1 cellular context compared by ENCODE assay signal in the genomic region with DNA sequence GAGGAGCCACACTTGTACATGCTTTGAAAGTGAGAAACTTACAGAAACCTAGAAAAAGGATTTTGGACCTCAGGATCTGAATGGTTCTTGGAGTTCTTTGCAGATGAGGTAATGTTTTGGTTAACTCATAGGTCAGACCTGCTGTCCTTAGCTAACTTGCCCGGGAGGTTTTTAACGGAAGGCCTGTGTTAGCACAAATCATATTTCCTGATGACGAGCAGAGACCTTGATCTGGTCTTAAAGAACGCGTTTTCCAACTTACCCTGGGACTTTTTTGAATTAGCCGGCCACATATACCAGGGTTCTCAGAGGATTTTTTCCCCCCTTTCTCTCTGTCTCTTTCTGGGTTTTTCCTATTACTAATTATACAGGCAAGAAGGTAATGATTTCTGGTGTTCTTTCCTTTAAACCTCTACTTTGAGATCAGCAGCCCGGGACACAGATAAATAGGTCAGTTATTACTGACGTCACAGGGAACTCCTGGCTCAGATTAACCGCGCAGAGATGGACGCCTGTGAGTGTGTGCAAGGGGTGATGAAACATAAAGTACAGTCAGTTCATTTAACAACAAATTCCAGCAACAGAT.
TF ChIP-seq lines count a peak whose summit lies in the region.

No MANE protein-coding gene starts in this region.

TF ChIP-seq in HepG2, 621 proteins besides CTCF, POLR2A, EP300 and RAD21 (continued from another document and continues in another):
- TF ChIP-seq, protein P1, sequence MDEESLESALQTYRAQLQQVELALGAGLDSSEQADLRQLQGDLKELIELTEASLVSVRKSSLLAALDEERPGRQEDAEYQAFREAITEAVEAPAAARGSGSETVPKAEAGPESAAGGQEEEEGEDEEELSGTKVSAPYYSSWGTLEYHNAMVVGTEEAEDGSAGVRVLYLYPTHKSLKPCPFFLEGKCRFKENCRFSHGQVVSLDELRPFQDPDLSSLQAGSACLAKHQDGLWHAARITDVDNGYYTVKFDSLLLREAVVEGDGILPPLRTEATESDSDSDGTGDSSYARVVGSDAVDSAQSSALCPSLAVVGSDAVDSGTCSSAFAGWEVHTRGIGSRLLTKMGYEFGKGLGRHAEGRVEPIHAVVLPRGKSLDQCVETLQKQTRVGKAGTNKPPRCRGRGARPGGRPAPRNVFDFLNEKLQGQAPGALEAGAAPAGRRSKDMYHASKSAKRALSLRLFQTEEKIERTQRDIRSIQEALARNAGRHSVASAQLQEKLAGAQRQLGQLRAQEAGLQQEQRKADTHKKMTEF (CRISPR knock-in tag; IDR thresholded peaks at IDR 0.05), result peak; percentile 45; the same call in 1 of the 2 replicates
- TF ChIP-seq, protein P2, sequence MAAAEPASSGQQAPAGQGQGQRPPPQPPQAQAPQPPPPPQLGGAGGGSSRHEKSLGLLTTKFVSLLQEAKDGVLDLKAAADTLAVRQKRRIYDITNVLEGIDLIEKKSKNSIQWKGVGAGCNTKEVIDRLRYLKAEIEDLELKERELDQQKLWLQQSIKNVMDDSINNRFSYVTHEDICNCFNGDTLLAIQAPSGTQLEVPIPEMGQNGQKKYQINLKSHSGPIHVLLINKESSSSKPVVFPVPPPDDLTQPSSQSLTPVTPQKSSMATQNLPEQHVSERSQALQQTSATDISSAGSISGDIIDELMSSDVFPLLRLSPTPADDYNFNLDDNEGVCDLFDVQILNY (CRISPR knock-in tag; conservative IDR thresholded peaks at IDR 0.05), result no peak
- TF ChIP-seq, protein P3, sequence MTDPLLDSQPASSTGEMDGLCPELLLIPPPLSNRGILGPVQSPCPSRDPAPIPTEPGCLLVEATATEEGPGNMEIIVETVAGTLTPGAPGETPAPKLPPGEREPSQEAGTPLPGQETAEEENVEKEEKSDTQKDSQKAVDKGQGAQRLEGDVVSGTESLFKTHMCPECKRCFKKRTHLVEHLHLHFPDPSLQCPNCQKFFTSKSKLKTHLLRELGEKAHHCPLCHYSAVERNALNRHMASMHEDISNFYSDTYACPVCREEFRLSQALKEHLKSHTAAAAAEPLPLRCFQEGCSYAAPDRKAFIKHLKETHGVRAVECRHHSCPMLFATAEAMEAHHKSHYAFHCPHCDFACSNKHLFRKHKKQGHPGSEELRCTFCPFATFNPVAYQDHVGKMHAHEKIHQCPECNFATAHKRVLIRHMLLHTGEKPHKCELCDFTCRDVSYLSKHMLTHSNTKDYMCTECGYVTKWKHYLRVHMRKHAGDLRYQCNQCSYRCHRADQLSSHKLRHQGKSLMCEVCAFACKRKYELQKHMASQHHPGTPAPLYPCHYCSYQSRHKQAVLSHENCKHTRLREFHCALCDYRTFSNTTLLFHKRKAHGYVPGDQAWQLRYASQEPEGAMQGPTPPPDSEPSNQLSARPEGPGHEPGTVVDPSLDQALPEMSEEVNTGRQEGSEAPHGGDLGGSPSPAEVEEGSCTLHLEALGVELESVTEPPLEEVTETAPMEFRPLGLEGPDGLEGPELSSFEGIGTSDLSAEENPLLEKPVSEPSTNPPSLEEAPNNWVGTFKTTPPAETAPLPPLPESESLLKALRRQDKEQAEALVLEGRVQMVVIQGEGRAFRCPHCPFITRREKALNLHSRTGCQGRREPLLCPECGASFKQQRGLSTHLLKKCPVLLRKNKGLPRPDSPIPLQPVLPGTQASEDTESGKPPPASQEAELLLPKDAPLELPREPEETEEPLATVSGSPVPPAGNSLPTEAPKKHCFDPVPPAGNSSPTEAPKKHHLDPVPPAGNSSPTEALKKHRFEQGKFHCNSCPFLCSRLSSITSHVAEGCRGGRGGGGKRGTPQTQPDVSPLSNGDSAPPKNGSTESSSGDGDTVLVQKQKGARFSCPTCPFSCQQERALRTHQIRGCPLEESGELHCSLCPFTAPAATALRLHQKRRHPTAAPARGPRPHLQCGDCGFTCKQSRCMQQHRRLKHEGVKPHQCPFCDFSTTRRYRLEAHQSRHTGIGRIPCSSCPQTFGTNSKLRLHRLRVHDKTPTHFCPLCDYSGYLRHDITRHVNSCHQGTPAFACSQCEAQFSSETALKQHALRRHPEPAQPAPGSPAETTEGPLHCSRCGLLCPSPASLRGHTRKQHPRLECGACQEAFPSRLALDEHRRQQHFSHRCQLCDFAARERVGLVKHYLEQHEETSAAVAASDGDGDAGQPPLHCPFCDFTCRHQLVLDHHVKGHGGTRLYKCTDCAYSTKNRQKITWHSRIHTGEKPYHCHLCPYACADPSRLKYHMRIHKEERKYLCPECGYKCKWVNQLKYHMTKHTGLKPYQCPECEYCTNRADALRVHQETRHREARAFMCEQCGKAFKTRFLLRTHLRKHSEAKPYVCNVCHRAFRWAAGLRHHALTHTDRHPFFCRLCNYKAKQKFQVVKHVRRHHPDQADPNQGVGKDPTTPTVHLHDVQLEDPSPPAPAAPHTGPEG (CRISPR knock-in tag; IDR thresholded peaks at IDR 0.05), result no peak
- TF ChIP-seq ZNF713 (CRISPR knock-in tag; IDR thresholded peaks at IDR 0.05) (no peak), PHF21A (CRISPR knock-in tag; IDR thresholded peaks at IDR 0.05) (peak; percentile 41; the same call in 1 of the 2 replicates), ZSCAN25 (CRISPR knock-in tag; IDR thresholded peaks at IDR 0.05) (no peak), ZNF816 (CRISPR knock-in tag; IDR thresholded peaks at IDR 0.05; ENCODE audit: borderline replicate concordance) (no peak), BORCS8-MEF2B (CRISPR knock-in tag; IDR thresholded peaks at IDR 0.05) (no peak), ZSCAN21 (CRISPR knock-in tag; IDR thresholded peaks at IDR 0.05; ENCODE audit: borderline replicate concordance) (no peak), ZFP62 (CRISPR knock-in tag; IDR thresholded peaks at IDR 0.05) (no peak), SPEN (CRISPR knock-in tag; IDR thresholded peaks at IDR 0.05; ENCODE audit: low read depth) (no peak), RELA (CRISPR knock-in tag; IDR thresholded peaks at IDR 0.05) (no peak), CEBPB (IDR thresholded peaks at IDR 0.05; ENCODE audit: borderline replicate concordance, low read depth, low read length) (no peak), ZNF264 (CRISPR knock-in tag; IDR thresholded peaks at IDR 0.05) (no peak), MATR3 (CRISPR knock-in tag; IDR thresholded peaks at IDR 0.05) (no peak), NFKBIZ (CRISPR knock-in tag; IDR thresholded peaks at IDR 0.05) (no peak), PAWR (CRISPR knock-in tag; IDR thresholded peaks at IDR 0.05; ENCODE audit: borderline replicate concordance) (no peak), DMAP1 (CRISPR knock-in tag; IDR thresholded peaks at IDR 0.05) (no peak), MIXL1 (CRISPR knock-in tag; IDR thresholded peaks at IDR 0.05) (no peak; the same call in 1 of the 2 replicates), CREB1 (IDR thresholded peaks at IDR 0.05) (peak; percentile 95), CREB1 (CRISPR knock-in tag; IDR thresholded peaks at IDR 0.05) (peak; percentile 74), ZNF75D (CRISPR knock-in tag; IDR thresholded peaks at IDR 0.05; ENCODE audit: borderline replicate concordance) (no peak), NR2F2 (IDR thresholded peaks at IDR 0.05; ENCODE audit: borderline replicate concordance, low read depth) (no peak), ELF4 (CRISPR knock-in tag; IDR thresholded peaks at IDR 0.05; ENCODE audit: borderline replicate concordance) (peak; percentile 45; the same call in 1 of the 2 replicates), POLR2AphosphoS5 (IDR thresholded peaks at IDR 0.05; ENCODE audit: low read depth, low read length) (no peak), HNRNPK (IDR thresholded peaks at IDR 0.05; ENCODE audit: low read depth, low read length, poor library complexity, severe bottlenecking) (no peak), SATB2 (CRISPR knock-in tag; IDR thresholded peaks at IDR 0.05) (no peak), MYC (CRISPR knock-in tag; IDR thresholded peaks at IDR 0.05; ENCODE audit: borderline replicate concordance) (no peak), MAFF (IDR thresholded peaks at IDR 0.05; ENCODE audit: low read depth, low read length) (no peak), ZNF337 (CRISPR knock-in tag; IDR thresholded peaks at IDR 0.05; ENCODE audit: borderline replicate concordance, low read depth) (no peak), KLF15 (CRISPR knock-in tag; IDR thresholded peaks at IDR 0.05; ENCODE audit: borderline replicate concordance) (no peak), SKI (IDR thresholded peaks at IDR 0.05; ENCODE audit: partially characterized antibody) (no peak), ZKSCAN5 (CRISPR knock-in tag; IDR thresholded peaks at IDR 0.05) (no peak), ZNF703 (CRISPR knock-in tag; IDR thresholded peaks at IDR 0.05; ENCODE audit: borderline replicate concordance) (no peak), AKAP8 (CRISPR knock-in tag; IDR thresholded peaks at IDR 0.05) (no peak), HMGA1 (CRISPR knock-in tag; conservative IDR thresholded peaks at IDR 0.05) (no peak), IRX3 (CRISPR knock-in tag; IDR thresholded peaks at IDR 0.05; ENCODE audit: borderline replicate concordance, low read depth) (no peak), ZNF33A (CRISPR knock-in tag; IDR thresholded peaks at IDR 0.05; ENCODE audit: borderline replicate concordance) (no peak), ZBTB38 (CRISPR knock-in tag; IDR thresholded peaks at IDR 0.05) (no peak), ISL2 (CRISPR knock-in tag; IDR thresholded peaks at IDR 0.05) (no peak; the same call in 1 of the 2 replicates)
- TF ChIP-seq, protein P4, sequence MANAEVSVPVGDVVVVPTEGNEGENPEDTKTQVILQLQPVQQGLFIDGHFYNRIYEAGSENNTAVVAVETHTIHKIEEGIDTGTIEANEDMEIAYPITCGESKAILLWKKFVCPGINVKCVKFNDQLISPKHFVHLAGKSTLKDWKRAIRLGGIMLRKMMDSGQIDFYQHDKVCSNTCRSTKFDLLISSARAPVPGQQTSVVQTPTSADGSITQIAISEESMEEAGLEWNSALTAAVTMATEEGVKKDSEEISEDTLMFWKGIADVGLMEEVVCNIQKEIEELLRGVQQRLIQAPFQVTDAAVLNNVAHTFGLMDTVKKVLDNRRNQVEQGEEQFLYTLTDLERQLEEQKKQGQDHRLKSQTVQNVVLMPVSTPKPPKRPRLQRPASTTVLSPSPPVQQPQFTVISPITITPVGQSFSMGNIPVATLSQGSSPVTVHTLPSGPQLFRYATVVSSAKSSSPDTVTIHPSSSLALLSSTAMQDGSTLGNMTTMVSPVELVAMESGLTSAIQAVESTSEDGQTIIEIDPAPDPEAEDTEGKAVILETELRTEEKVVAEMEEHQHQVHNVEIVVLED (CRISPR knock-in tag; IDR thresholded peaks at IDR 0.05; ENCODE audit: borderline replicate concordance), result no peak
- TF ChIP-seq, protein P5, sequence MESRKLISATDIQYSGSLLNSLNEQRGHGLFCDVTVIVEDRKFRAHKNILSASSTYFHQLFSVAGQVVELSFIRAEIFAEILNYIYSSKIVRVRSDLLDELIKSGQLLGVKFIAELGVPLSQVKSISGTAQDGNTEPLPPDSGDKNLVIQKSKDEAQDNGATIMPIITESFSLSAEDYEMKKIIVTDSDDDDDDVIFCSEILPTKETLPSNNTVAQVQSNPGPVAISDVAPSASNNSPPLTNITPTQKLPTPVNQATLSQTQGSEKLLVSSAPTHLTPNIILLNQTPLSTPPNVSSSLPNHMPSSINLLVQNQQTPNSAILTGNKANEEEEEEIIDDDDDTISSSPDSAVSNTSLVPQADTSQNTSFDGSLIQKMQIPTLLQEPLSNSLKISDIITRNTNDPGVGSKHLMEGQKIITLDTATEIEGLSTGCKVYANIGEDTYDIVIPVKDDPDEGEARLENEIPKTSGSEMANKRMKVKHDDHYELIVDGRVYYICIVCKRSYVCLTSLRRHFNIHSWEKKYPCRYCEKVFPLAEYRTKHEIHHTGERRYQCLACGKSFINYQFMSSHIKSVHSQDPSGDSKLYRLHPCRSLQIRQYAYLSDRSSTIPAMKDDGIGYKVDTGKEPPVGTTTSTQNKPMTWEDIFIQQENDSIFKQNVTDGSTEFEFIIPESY (CRISPR knock-in tag; IDR thresholded peaks at IDR 0.05), result no peak
- TF ChIP-seq, protein P6, sequence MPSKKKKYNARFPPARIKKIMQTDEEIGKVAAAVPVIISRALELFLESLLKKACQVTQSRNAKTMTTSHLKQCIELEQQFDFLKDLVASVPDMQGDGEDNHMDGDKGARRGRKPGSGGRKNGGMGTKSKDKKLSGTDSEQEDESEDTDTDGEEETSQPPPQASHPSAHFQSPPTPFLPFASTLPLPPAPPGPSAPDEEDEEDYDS (CRISPR knock-in tag; IDR thresholded peaks at IDR 0.05), result peak; percentile 57; the same call in 1 of the 2 replicates
- TF ChIP-seq, protein P7, sequence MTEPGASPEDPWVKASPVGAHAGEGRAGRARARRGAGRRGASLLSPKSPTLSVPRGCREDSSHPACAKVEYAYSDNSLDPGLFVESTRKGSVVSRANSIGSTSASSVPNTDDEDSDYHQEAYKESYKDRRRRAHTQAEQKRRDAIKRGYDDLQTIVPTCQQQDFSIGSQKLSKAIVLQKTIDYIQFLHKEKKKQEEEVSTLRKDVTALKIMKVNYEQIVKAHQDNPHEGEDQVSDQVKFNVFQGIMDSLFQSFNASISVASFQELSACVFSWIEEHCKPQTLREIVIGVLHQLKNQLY (CRISPR knock-in tag; IDR thresholded peaks at IDR 0.05), result no peak
- TF ChIP-seq, protein P8, sequence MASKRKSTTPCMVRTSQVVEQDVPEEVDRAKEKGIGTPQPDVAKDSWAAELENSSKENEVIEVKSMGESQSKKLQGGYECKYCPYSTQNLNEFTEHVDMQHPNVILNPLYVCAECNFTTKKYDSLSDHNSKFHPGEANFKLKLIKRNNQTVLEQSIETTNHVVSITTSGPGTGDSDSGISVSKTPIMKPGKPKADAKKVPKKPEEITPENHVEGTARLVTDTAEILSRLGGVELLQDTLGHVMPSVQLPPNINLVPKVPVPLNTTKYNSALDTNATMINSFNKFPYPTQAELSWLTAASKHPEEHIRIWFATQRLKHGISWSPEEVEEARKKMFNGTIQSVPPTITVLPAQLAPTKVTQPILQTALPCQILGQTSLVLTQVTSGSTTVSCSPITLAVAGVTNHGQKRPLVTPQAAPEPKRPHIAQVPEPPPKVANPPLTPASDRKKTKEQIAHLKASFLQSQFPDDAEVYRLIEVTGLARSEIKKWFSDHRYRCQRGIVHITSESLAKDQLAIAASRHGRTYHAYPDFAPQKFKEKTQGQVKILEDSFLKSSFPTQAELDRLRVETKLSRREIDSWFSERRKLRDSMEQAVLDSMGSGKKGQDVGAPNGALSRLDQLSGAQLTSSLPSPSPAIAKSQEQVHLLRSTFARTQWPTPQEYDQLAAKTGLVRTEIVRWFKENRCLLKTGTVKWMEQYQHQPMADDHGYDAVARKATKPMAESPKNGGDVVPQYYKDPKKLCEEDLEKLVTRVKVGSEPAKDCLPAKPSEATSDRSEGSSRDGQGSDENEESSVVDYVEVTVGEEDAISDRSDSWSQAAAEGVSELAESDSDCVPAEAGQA (IDR thresholded peaks at IDR 0.05; ENCODE audit: low read depth), result peak; percentile 29; the same call in 1 of the 2 replicates
- TF ChIP-seq, protein P8 (CRISPR knock-in tag; IDR thresholded peaks at IDR 0.05; ENCODE audit: borderline replicate concordance), result no peak
